In the genomic region with DNA sequence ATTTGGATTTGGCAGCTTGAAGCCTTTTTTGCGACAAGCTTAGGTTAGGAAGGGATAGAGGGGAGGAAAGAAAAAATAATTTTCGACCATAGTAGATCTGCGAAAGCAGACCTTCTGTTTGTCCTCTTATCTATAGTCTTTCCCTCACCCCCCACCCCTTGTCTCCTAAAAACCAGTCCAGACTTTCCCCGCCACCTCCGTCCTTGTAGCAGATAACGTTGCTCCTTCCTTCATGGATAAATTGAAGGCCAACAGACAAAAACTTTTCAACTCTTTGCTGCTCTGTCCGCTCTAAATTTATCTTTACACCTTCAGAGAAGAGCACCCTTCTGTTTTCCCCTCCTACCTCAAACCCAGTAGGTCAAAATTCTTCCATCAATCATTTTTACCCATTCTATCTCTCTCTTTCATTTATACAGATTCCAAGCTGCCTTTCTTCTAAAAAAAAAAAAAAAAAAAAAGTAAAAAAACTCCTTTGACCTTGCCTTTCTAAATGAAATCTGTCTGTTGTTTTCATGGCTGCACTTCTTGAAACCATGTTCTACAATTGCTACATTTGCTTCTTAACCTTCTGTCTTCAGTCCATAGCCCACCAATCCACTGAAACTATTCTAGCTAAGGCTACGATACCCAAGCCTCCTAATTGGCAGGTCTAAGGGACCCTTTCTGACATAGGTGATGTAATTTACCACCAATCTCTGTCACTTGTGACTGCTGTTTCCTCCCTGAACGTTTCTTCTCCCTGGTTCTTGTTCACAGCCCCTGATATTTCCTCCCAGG, we compare ENCODE assay signal across 8 cellular contexts. TPM values are rescaled to one million over a fixed set of nuclear protein-coding genes. Genes with fewer than 3 reads are reported as not detected.
DNase-seq lines count a peak whose midpoint lies in the region; ATAC-seq and TF ChIP-seq lines count a peak whose summit lies in the region.

No MANE protein-coding gene starts in this region.

- TF ChIP-seq POLR2A in tibial nerve (IDR thresholded peaks at IDR 0.05), result no peak

- WGBS in tibial nerve, 2 donors, result 18 to 24% methylated on average over 9 of the region's 9 CpGs

- H3K36me3 ChIP-seq in WERI-Rb-1 (no peaks in the 10 kb centered on the region), tibial nerve (no peaks in the 10 kb centered on the region)

- H3K4me3 Mint-ChIP-seq in activated CD8-positive, alpha-beta memory T cell treated with anti-CD3 and anti-CD28 coated beads, Interleukin-2, amount 10 ng/mL, durations not matched to agents 7 days and 5 days, result no peak overlapping the region

- TF ChIP-seq CTCF in WERI-Rb-1 (IDR thresholded peaks at IDR 0.05; ENCODE audit: low read depth, low read length) (no peak), tibial nerve (IDR thresholded peaks at IDR 0.05) (no peak)

- H3K9me3 Mint-ChIP-seq in activated CD8-positive, alpha-beta memory T cell treated with anti-CD3 and anti-CD28 coated beads, Interleukin-2, amount 10 ng/mL, durations not matched to agents 7 days and 5 days (ENCODE audit: low read depth), result no peaks in the 10 kb centered on the region

- H3K9me3 ChIP-seq in WERI-Rb-1 (ENCODE audit: severe bottlenecking) (no peaks in the 10 kb centered on the region), tibial nerve (no peaks in the 10 kb centered on the region)

- H3K27me3 ChIP-seq in WERI-Rb-1 (ENCODE audit: insufficient read depth, low read depth, severe bottlenecking) (no peaks in the 10 kb centered on the region), tibial nerve (no peaks in the 10 kb centered on the region)

- H3K4me3 ChIP-seq in WERI-Rb-1 (ENCODE audit: low read depth, low read length) (peak overlapping the region; percentile 90), tibial nerve (peak overlapping the region; percentile 59 to 92 (median 64))

- peaks cover 30% of the 10 kb centered on the region for H3K4me1 Mint-ChIP-seq in activated CD8-positive, alpha-beta memory T cell treated with anti-CD3 and anti-CD28 coated beads, Interleukin-2, amount 10 ng/mL, durations not matched to agents 7 days and 5 days

- DNase-seq in activated CD8-positive, alpha-beta memory T cell treated with anti-CD3 and anti-CD28 coated beads, Interleukin-2, amount 10 ng/mL, durations not matched to agents 7 days and 5 days, result peak; percentile 55
- no peak for DNase-seq in activated CD8-positive, alpha-beta memory T cell treated with anti-CD3 and anti-CD28 coated beads, Interleukin-2, amount 50 U/mL, for 4 hours
- DNase-seq in WERI-Rb-1, result no peak
- DNase-seq in inferior parietal cortex (ENCODE audit: extremely low spot score), result peak; percentile 17
- DNase-seq in tibial nerve (ENCODE audit: low spot score in 2 of 2), result peak in 1 of 2 donors; percentile 25
- no peak for DNase-seq in AG20443 (ENCODE audit: low spot score)
- no peak for DNase-seq in 8988T
- DNase-seq in NCI-H1092 treated with DMSO at 0.1 percent for 48 hours (lab: John Stamatoyannopoulos, UW), result no peak

- no peaks in the 10 kb centered on the region for H3K27me3 Mint-ChIP-seq in activated CD8-positive, alpha-beta memory T cell treated with anti-CD3 and anti-CD28 coated beads, Interleukin-2, amount 10 ng/mL, durations not matched to agents 7 days and 5 days

- ATAC-seq in activated CD8-positive, alpha-beta memory T cell treated with anti-CD3 and anti-CD28 coated beads, Interleukin-2, amount 10 ng/mL, durations not matched to agents 7 days and 5 days, result peak; percentile 8

- peaks cover 0 to 44% (median 11%) of the 10 kb centered on the region in 4 donors for H3K4me1 ChIP-seq in tibial nerve

- CTCF ChIA-PET in activated CD8-positive, alpha-beta memory T cell treated with anti-CD3 and anti-CD28 coated beads, Interleukin-2, amount 10 ng/mL, durations not matched to agents 7 days and 5 days (lab: Charles Lee), result interaction anchor here (0.6 to 8.4 kb wide), 30 partner anchors 12 to 668 kb away, joined by 3 to 131 read pairs (median 4); a partner anchor contains a TSS

- peaks cover 5% of the 10 kb centered on the region for H3K36me3 Mint-ChIP-seq in activated CD8-positive, alpha-beta memory T cell treated with anti-CD3 and anti-CD28 coated beads, Interleukin-2, amount 10 ng/mL, durations not matched to agents 7 days and 5 days

- no peak for TF ChIP-seq EP300 in tibial nerve (IDR thresholded peaks at IDR 0.05)

- no peak overlapping the region for H3K27ac ChIP-seq in WERI-Rb-1
- peak overlapping the region; percentile 90 to 97 (median 96) for H3K27ac ChIP-seq in tibial nerve

- H3K27ac Mint-ChIP-seq in activated CD8-positive, alpha-beta memory T cell treated with anti-CD3 and anti-CD28 coated beads, Interleukin-2, amount 10 ng/mL, durations not matched to agents 7 days and 5 days, result no peak overlapping the region

RNA-seq across cellular contexts. Expression of a gene that starts 11.1 kb away (rescaled TPM):
- 10 to 100 TPM; 78.7 to 82.8 TPM for total RNA-seq in activated CD8-positive, alpha-beta memory T cell treated with anti-CD3 and anti-CD28 coated beads, Interleukin-2, amount 10 ng/mL, durations not matched to agents 7 days and 5 days
- total RNA-seq in tibial nerve, result 100 to 1,000 TPM; 100 to 215 (median 138) TPM

RNA-seq across cellular contexts. Expression of a gene that starts 29.2 kb away (rescaled TPM):
- total RNA-seq in activated CD8-positive, alpha-beta memory T cell treated with anti-CD3 and anti-CD28 coated beads, Interleukin-2, amount 10 ng/mL, durations not matched to agents 7 days and 5 days, result 100 to 1,000 TPM; 171 to 190 TPM
- 10 to 100 TPM; 34.7 to 42.0 (median 35.7) TPM for total RNA-seq in tibial nerve

Comparison
In these comparisons a context has a peak if more than half of its experiments do, and no peak if none do; other contexts are left out.
1. DNase-seq: peak in activated CD8-positive, alpha-beta memory T cell treated with anti-CD3 and anti-CD28 coated beads, Interleukin-2, amount 10 ng/mL, durations not matched to agents 7 days and 5 days (single experiment) and inferior parietal cortex (single experiment); none in activated CD8-positive, alpha-beta memory T cell treated with anti-CD3 and anti-CD28 coated beads, Interleukin-2, amount 50 U/mL, for 4 hours (single experiment), WERI-Rb-1 (single experiment), AG20443 (single experiment), 8988T (single experiment) and NCI-H1092 treated with DMSO at 0.1 percent for 48 hours (single experiment).